8 cellular contexts compared by ENCODE assay signal in the genomic region with DNA sequence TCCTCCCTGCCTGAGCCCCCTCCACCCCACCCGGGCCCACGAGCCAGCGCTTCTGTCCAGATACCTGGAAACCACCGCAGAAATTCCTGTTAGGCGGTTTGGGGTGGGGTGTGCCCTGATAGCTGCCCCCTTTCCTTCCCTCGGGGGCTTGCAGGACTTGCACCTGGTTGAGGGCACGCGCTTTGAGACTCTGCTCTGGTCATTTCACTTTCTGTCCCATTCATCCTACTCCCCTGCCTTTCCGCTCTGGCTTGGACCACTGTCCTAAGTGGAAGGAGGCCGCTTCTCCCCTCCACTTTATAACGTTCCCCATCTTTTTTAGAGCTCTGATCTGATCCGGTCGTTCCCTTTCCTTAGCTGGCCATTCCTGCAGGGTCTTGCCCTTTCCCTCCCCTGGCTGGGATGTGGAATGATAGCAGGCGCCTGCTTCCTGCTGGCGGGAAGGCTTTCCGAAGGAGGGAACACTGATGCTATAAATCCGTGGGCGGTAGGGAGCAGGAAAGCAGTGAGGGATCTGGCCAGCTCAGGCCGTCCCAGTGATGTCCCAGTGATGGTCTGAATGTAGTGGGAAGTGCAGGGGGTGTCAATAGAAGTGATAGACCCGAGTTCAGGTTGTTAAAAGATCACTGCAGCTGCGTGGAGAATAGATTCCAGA. TPM values are rescaled to one million over a fixed set of nuclear protein-coding genes. Genes with fewer than 3 reads are reported as not detected.
DNase-seq lines count a peak whose midpoint lies in the region; ATAC-seq and TF ChIP-seq lines count a peak whose summit lies in the region.

No MANE protein-coding gene starts in this region.

- H3K4me3 ChIP-seq in PC-9 (peak overlapping the region; percentile 74; the same call in 1 of the 2 replicates), epithelial cell of proximal tubule (ENCODE audit: low read depth, low read length) (peak overlapping the region; percentile 82), psoas muscle (peak overlapping the region; percentile 32)

- H3K4me2 ChIP-seq in PC-9, result peak overlapping the region; percentile 84

- H3K36me3 ChIP-seq in PC-9 (ENCODE audit: low read depth) (peaks cover 23% of the 10 kb centered on the region), psoas muscle (ENCODE audit: insufficient read depth in 1 of 2, low read depth in 1 of 2) (peaks cover 0 to 3% of the 10 kb centered on the region in 2 donors)

- H3K27me3 ChIP-seq in PC-9 (ENCODE audit: insufficient read depth, low read depth) (no peaks in the 10 kb centered on the region), psoas muscle (ENCODE audit: insufficient read depth in 3 of 3, low read length in 2 of 3) (no peaks in the 10 kb centered on the region)

- TSS peak; percentile 34 for BruUV-seq in PC-9 (replicated peaks; lab: Mats Ljungman, UMichigan)

- intact Hi-C loops in PC-9 (cut with micrococcal nuclease; ENCODE audit: unreplicated experiment), result no loop called here
- intact Hi-C loops in psoas muscle (cut with DNase I), result loop anchor here in 1 of 2 donors (5.0 kb wide), 1 partner anchor 206 kb away; no protein-coding TSS in a partner anchor

- DNase-seq in EH (ENCODE audit: low read depth) (peak; percentile 46), PC-9 (no peak), epithelial cell of proximal tubule (ENCODE audit: low read depth) (no peak), psoas muscle (no peak), G401 (ENCODE audit: low spot score) (no peak)

- no peak overlapping the region for H3K27ac ChIP-seq in PC-9
- H3K27ac ChIP-seq in psoas muscle, result no peak overlapping the region

- in situ Hi-C loops in G401 (cut with HindIII; ENCODE audit: low sequenced_read_pairs), result no loop called here

- CTCF ChIA-PET in PC-9 (lab: Charles Lee), result interaction anchor here (0.6 kb wide), 1 partner anchor 69 kb away, joined by 4 read pairs; no protein-coding TSS in a partner anchor

- H3K9me2 ChIP-seq in PC-9 (ENCODE audit: insufficient read depth), result no peaks in the 10 kb centered on the region

- H2AFZ ChIP-seq in PC-9, result no peak overlapping the region

- POLR2A ChIA-PET in PC-9 (lab: Charles Lee; ENCODE audit: unreplicated experiment), result no interaction called here

- H3F3A ChIP-seq in PC-9 (ENCODE audit: insufficient read depth, low read depth), result peaks cover 37% of the 10 kb centered on the region

- H3K79me2 ChIP-seq in PC-9 (ENCODE audit: low read depth), result peaks cover 52% of the 10 kb centered on the region

- TF ChIP-seq CTCF in PC-9 (conservative IDR thresholded peaks at IDR 0.05) (no peak), epithelial cell of proximal tubule (conservative IDR thresholded peaks at IDR 0.05; ENCODE audit: low read depth, low read length) (no peak), psoas muscle (IDR thresholded peaks at IDR 0.05) (no peak)

- H3K4me1 ChIP-seq in PC-9 (replicated peaks; ENCODE audit: insufficient read depth), result peaks cover 40% of the 10 kb centered on the region
- peaks cover 28% of the 10 kb centered on the region for H3K4me1 ChIP-seq in psoas muscle

- peaks cover 25% of the 10 kb centered on the region for H4K20me1 ChIP-seq in PC-9 (ENCODE audit: insufficient read depth)

- ATAC-seq in psoas muscle (no peak), HG02970 (IDR thresholded peaks at IDR 0.05; ENCODE audit: low FRiP score, unreplicated experiment) (no peak), HG03469 (IDR thresholded peaks at IDR 0.05; ENCODE audit: unreplicated experiment) (no peak), GM18861 (IDR thresholded peaks at IDR 0.05; ENCODE audit: unreplicated experiment) (no peak)

- 19 to 25% (median 20%) methylated on average over 19 to 21 of the region's 21 CpGs for WGBS in psoas muscle, 3 donors

- H3K9me3 ChIP-seq in PC-9 (ENCODE audit: insufficient read depth, low read depth) (peaks cover 20% of the 10 kb centered on the region), psoas muscle (no peaks in the 10 kb centered on the region)

RNA-seq across cellular contexts. Expression of gene PRKAR1B, which starts 0.9 kb away (rescaled TPM):
- 51.7 and 66.6 TPM in 2 replicates for total RNA-seq in PC-9 (2021)
- total RNA-seq in epithelial cell of proximal tubule, result 12.2 and 23.0 TPM in 2 replicates
- 1 to 10 TPM; 1.4 to 4.6 (median 3.4) TPM for total RNA-seq in psoas muscle
- 1 to 10 TPM; 1.5 to 1.9 (median 1.5) TPM for polyA plus RNA-seq in psoas muscle
- total RNA-seq in G401 (2014; rRNA removed; shearing (Covaris generic)), result 73.7 and 83.1 TPM in 2 replicates

RNA-seq across cellular contexts. Expression of gene DNAAF5, which starts 1.4 kb away (rescaled TPM):
- total RNA-seq in PC-9 (2021) (63.2 and 78.9 TPM in 2 replicates), epithelial cell of proximal tubule (64.1 and 83.6 TPM in 2 replicates), psoas muscle (10 to 100 TPM; 17.8 to 26.7 (median 21.9) TPM)
- polyA plus RNA-seq in psoas muscle, result 10 to 100 TPM in 2 of 3 donors, 1 to 10 TPM in 1; 9.3 to 17.6 (median 14.1) TPM
- 54.0 and 63.5 TPM in 2 replicates for total RNA-seq in G401 (2014; rRNA removed; shearing (Covaris generic))

Comparison
In these comparisons a context has a peak if more than half of its experiments do, and no peak if none do; other contexts are left out.
1. H3K4me3 ChIP-seq: peak in every context shown above with its lines; median percentile 82 in epithelial cell of proximal tubule; 74 in PC-9; 32 in psoas muscle.